1 cellular context compared by ENCODE assay signal in genomic region chr6:3019065-3019464, GRCh38.
TF ChIP-seq lines count a peak whose summit lies in the region.

No MANE protein-coding gene starts in this region.

TF ChIP-seq in K562, 482 proteins besides CTCF, POLR2A, EP300 and RAD21:
- peak; percentile 51; the same call in 1 of the 2 replicates for TF ChIP-seq POLR2H (tag; IDR thresholded peaks at IDR 0.05; ENCODE audit: low read depth)
- TF ChIP-seq CHD2 (IDR thresholded peaks at IDR 0.05; ENCODE audit: low read depth, low read length): no peak
